ENCODE assay signal across 13 cellular contexts in the genomic region with DNA sequence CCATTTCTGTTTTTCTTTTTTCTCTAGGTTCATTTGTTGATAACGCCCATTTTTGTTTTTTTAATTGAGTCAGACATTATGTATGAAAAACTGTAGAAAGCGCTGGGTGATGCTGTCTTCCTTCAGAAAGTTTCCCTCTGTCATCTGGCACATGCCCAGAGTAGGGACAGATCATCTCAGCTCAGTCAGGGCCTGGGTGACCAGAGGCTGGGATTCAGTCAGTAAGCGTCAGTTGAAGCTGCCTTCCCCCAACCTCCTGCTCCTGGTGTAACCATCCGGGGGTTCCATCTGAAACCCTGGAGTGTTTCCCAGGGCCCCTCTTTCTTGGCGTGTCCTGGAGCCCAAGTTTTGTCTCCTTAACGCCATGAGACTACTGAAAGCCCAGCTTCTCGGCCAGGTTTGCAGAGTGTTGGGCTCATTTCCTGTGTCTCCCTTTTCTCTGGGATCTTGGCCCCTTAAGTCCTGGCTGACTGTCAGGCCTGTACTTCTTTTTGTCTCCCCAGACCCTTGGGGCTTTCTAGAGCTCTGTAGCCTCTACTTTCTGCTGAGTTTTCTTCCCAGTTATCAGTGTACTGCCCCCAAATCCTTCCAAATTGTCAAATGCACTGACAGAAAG. TPM values are rescaled to one million over a fixed set of nuclear protein-coding genes. Genes with fewer than 3 reads are reported as not detected.
A peak's percentile ranks its signal among the peaks of the same experiment; 100 is the strongest.
DNase-seq lines count a peak whose midpoint lies in the region; ATAC-seq and TF ChIP-seq lines count a peak whose summit lies in the region.
"Had no signal": no experiment of that assay in that cellular context is flagged by ENCODE, and none has a peak within 500 bp of the region (broad histone marks: within the 10 kb centered on the region; RNA-seq: fewer than 3 reads in every experiment).

No MANE protein-coding gene starts in this region.

- H3K4me3 ChIP-seq in adipocyte (ENCODE audit: low read length) (peak overlapping the region; percentile 10), fibroblast of pulmonary artery (replicated peaks; ENCODE audit: low read depth, low read length) (no peak overlapping the region)

- peaks cover 17% of the 10 kb centered on the region for H3K4me1 ChIP-seq in adipocyte (ENCODE audit: control insufficient read depth, insufficient read depth, low read length)

- H3K9ac ChIP-seq in adipocyte (ENCODE audit: low read length) = peak overlapping the region; percentile 42

- ATAC-seq in GM21381 (IDR thresholded peaks at IDR 0.05; ENCODE audit: unreplicated experiment) = no peak
- no peak for ATAC-seq in GM19023 (IDR thresholded peaks at IDR 0.05; ENCODE audit: unreplicated experiment)
- no peak for ATAC-seq in HG03354 (IDR thresholded peaks at IDR 0.05; ENCODE audit: poor library complexity, severe bottlenecking, unreplicated experiment)
- no peak for ATAC-seq in stimulated activated naive CD8-positive, alpha-beta T cell treated with anti-CD3 and anti-CD28 coated beads, Interleukin-15, Interleukin-2, amounts not matched to agents 100 U/mL and 50 U/mL, for 24 hours
- ATAC-seq: natural killer cell had no signal

- no peaks in the 10 kb centered on the region for H3K9me3 ChIP-seq in adipocyte (ENCODE audit: control insufficient read depth, low read length)

- TF ChIP-seq CTCF in fibroblast of pulmonary artery (IDR thresholded peaks at IDR 0.05; ENCODE audit: low read length, missing control alignments) = no peak

- peak; percentile 30 for DNase-seq in A172 (ENCODE audit: low spot score)
- peak; percentile 67 for DNase-seq in adipocyte (ENCODE audit: low read depth)
- DNase-seq in fibroblast of pulmonary artery (ENCODE audit: low read depth) = peak; percentile 76
- DNase-seq in myocyte (ENCODE audit: low read depth) = peak; percentile 22
- no peak for DNase-seq in stimulated activated naive CD8-positive, alpha-beta T cell treated with anti-CD3 and anti-CD28 coated beads, Interleukin-15, Interleukin-2, amounts not matched to agents 100 U/mL and 50 U/mL, for 24 hours
- DNase-seq: activated CD4-positive, alpha-beta memory T cell treated with anti-CD3 and anti-CD28 coated beads for 36 hours; activated naive CD4-positive, alpha-beta T cell treated with Interleukin-2 at 50 U/mL for 16 hours; effector CD4-positive, alpha-beta T cell; natural killer cell; NCI-H1930 had no signal

- peaks cover 39% of the 10 kb centered on the region for H3K36me3 ChIP-seq in adipocyte (ENCODE audit: control insufficient read depth, insufficient read depth, low read length, severe bottlenecking)

- H3K27me3 ChIP-seq in adipocyte (replicated peaks; ENCODE audit: control insufficient read depth, insufficient read depth, low read length) = no peaks in the 10 kb centered on the region

RNA-seq across cellular contexts. Expression of a gene that starts 10.7 kb away (rescaled TPM):
- 51.5 and 65.9 TPM in 2 replicates for total RNA-seq in A172 (2014; rRNA removed; shearing (Covaris generic))
- total RNA-seq in myocyte = 43.4 and 48.4 TPM in 2 replicates
- polyA plus RNA-seq in myocyte (2012) = 46.0 TPM
